ENCODE assay signal across 1 cellular context in genomic region chr10:73876157-73876556, GRCh38.
TF ChIP-seq lines count a peak whose summit lies in the region.

No MANE protein-coding gene starts in this region.

TF ChIP-seq in K562, 482 proteins besides CTCF, POLR2A, EP300 and RAD21:
- no peak for TF ChIP-seq RBFOX2 (IDR thresholded peaks at IDR 0.05; ENCODE audit: low read depth, low read length)
- TF ChIP-seq TSC22D4 (tag; IDR thresholded peaks at IDR 0.05) = no peak
- TF ChIP-seq PBX2 (CRISPR knock-in tag; IDR thresholded peaks at IDR 0.05; ENCODE audit: low read depth) = 0 out of 2 replicates have a peak, but pooled peaks have one; percentile 11
- TF ChIP-seq PBX2 (tag; conservative IDR thresholded peaks at IDR 0.05; ENCODE audit: low read depth) = no peak
